Comparison of ENCODE assay signal across 8 cellular contexts in genomic region chr4:53015681-53016080, GRCh38.
DNase-seq lines count a peak whose midpoint lies in the region; ATAC-seq and TF ChIP-seq lines count a peak whose summit lies in the region.

No MANE protein-coding gene starts in this region.

- H3K4me3 Mint-ChIP-seq in H9 (no peak overlapping the region), progenitor cell of endocrine pancreas (ENCODE audit: low read depth) (no peak overlapping the region)

- no peaks in the 10 kb centered on the region for H3K9me2 ChIP-seq in PC-9 (ENCODE audit: insufficient read depth)

- H3K36me3 Mint-ChIP-seq in H9 (ENCODE audit: insufficient read depth in 1 of 3, low read depth in 3 of 3) (no peaks in the 10 kb centered on the region), progenitor cell of endocrine pancreas (ENCODE audit: insufficient read depth) (no peaks in the 10 kb centered on the region)

- no peaks in the 10 kb centered on the region for H4K20me1 ChIP-seq in H9 (ENCODE audit: control insufficient read depth, insufficient read depth, insufficient read length)
- no peaks in the 10 kb centered on the region for H4K20me1 ChIP-seq in PC-9 (ENCODE audit: insufficient read depth)
- no peaks in the 10 kb centered on the region for H4K20me1 ChIP-seq in fibroblast of lung (ENCODE audit: control insufficient read depth, extremely low read depth, insufficient read depth, low read length)

- no peak overlapping the region for H4K91ac ChIP-seq in H9 (ENCODE audit: insufficient read length, low read depth, low read length)

- no peak overlapping the region for H2BK12ac ChIP-seq in H9 (ENCODE audit: insufficient read length, low read depth, low read length)

- no peak overlapping the region for H3K23ac ChIP-seq in H9 (ENCODE audit: insufficient read length, low read depth, low read length)

- no peak overlapping the region for H2BK20ac ChIP-seq in H9 (ENCODE audit: low read depth, low read length, poor library complexity, severe bottlenecking)

- H3K23me2 ChIP-seq in H9 (ENCODE audit: insufficient read length, low read depth, low read length, poor library complexity, severe bottlenecking) = no peaks in the 10 kb centered on the region

- no peaks in the 10 kb centered on the region for H3K79me1 ChIP-seq in H9 (ENCODE audit: insufficient read depth, low read depth, low read length, poor library complexity, severe bottlenecking)

- H3K4me1 ChIP-seq in H9 (ENCODE audit: insufficient read depth, low read length) (no peaks in the 10 kb centered on the region), PC-9 (replicated peaks; ENCODE audit: insufficient read depth) (no peaks in the 10 kb centered on the region; the same call in 1 of the 2 replicates), fibroblast of lung (ENCODE audit: control insufficient read depth, extremely low read depth, insufficient read depth, low read length) (peaks cover 4% of the 10 kb centered on the region)

- H3K27ac Mint-ChIP-seq in H9 (no peak overlapping the region), progenitor cell of endocrine pancreas (peak overlapping the region; percentile 57)

- H3K27me3 ChIP-seq in H9 (ENCODE audit: insufficient read depth, low read length) = no peaks in the 10 kb centered on the region
- no peaks in the 10 kb centered on the region for H3K27me3 ChIP-seq in PC-9 (ENCODE audit: insufficient read depth, low read depth)
- no peaks in the 10 kb centered on the region for H3K27me3 ChIP-seq in fibroblast of lung (ENCODE audit: control insufficient read depth, insufficient read depth, low read length)

- H3K4ac ChIP-seq in H9 (ENCODE audit: low read depth, low read length) = no peak overlapping the region

- no peak overlapping the region for H2BK120ac ChIP-seq in H9 (ENCODE audit: low read depth, low read length, poor library complexity, severe bottlenecking)

- H3K9ac ChIP-seq in H9 (ENCODE audit: extremely low read depth, insufficient read length, low read length) (no peak overlapping the region), fibroblast of lung (ENCODE audit: insufficient read depth, low read length) (no peak overlapping the region)

- TF ChIP-seq CTCF in AG10803 (conservative IDR thresholded peaks at IDR 0.05; ENCODE audit: low read length) (peak; percentile 86), H9 (conservative IDR thresholded peaks at IDR 0.05) (peak; percentile 90), PC-9 (conservative IDR thresholded peaks at IDR 0.05) (peak; percentile 60), fibroblast of lung (conservative IDR thresholded peaks at IDR 0.05 in 1 of 2, IDR thresholded peaks at IDR 0.05 in 1 of 2; ENCODE audit: low read depth in 1 of 2, low read length in 2 of 2) (peak; percentile 79 to 82), progenitor cell of endocrine pancreas (IDR thresholded peaks at IDR 0.05; ENCODE audit: unreplicated experiment) (peak; percentile 92)

- no peaks in the 10 kb centered on the region for H3K27me3 Mint-ChIP-seq in H9 (ENCODE audit: low read depth)
- no peaks in the 10 kb centered on the region for H3K27me3 Mint-ChIP-seq in progenitor cell of endocrine pancreas

- H3K27ac ChIP-seq in H9 (ENCODE audit: insufficient read length, low read depth, low read length) = no peak overlapping the region
- H3K27ac ChIP-seq in PC-9 = no peak overlapping the region
- no peak overlapping the region for H3K27ac ChIP-seq in fibroblast of lung (ENCODE audit: insufficient read depth, low read length)

- H3K4me1 Mint-ChIP-seq in H9 = peaks cover 2 to 11% of the 10 kb centered on the region in 2 experiments; a peak in 2 of 4 replicates
- peaks cover 43% of the 10 kb centered on the region for H3K4me1 Mint-ChIP-seq in progenitor cell of endocrine pancreas (ENCODE audit: low read depth)

- H3K36me3 ChIP-seq in PC-9 (ENCODE audit: low read depth) (no peaks in the 10 kb centered on the region), fibroblast of lung (ENCODE audit: control insufficient read depth, insufficient read depth, low read length) (no peaks in the 10 kb centered on the region)

- H3K79me2 ChIP-seq in H9 (ENCODE audit: insufficient read depth, low read length) (no peaks in the 10 kb centered on the region), PC-9 (ENCODE audit: low read depth) (no peaks in the 10 kb centered on the region), fibroblast of lung (ENCODE audit: control insufficient read depth, insufficient read depth, low read length) (no peaks in the 10 kb centered on the region)

- H3K9me3 Mint-ChIP-seq in H9 (no peaks in the 10 kb centered on the region), progenitor cell of endocrine pancreas (ENCODE audit: low read depth) (peaks cover 3% of the 10 kb centered on the region)

- no peak overlapping the region for H3K18ac ChIP-seq in H9 (ENCODE audit: insufficient read length, low read depth, low read length)

- no peak overlapping the region for H3K4me2 ChIP-seq in H9 (ENCODE audit: insufficient read depth, insufficient read length, low read length)
- no peak overlapping the region for H3K4me2 ChIP-seq in PC-9
- H3K4me2 ChIP-seq in fibroblast of lung (ENCODE audit: extremely low read depth, insufficient read depth, low read length) = no peak overlapping the region

- H3K4me3 ChIP-seq in AG10803 (ENCODE audit: low read length) = no peak overlapping the region
- H3K4me3 ChIP-seq in PC-9 = no peak overlapping the region
- H3K4me3 ChIP-seq in fibroblast of lung (replicated peaks in 1 of 4; ENCODE audit: control extremely low read depth in 1 of 4, insufficient read depth in 1 of 4, low read depth in 3 of 4, low read length in 4 of 4) = no peak overlapping the region

- H2AK5ac ChIP-seq in H9 (ENCODE audit: insufficient read length, low read length) = no peak overlapping the region

- H4K8ac ChIP-seq in H9 (replicated peaks; ENCODE audit: insufficient read length, low read depth, low read length) = no peak overlapping the region

- no peak overlapping the region for H3K14ac ChIP-seq in H9 (ENCODE audit: insufficient read depth, low read length)

- BruUV-seq in PC-9 (replicated peaks; lab: Mats Ljungman, UMichigan) = no TSS peak

- H3K9me3 ChIP-seq in H9 (ENCODE audit: control insufficient read depth, low read depth, low read length) = no peaks in the 10 kb centered on the region
- H3K9me3 ChIP-seq in PC-9 (ENCODE audit: insufficient read depth, low read depth) = no peaks in the 10 kb centered on the region
- no peaks in the 10 kb centered on the region for H3K9me3 ChIP-seq in fibroblast of lung (ENCODE audit: control insufficient read depth, insufficient read depth, low read depth, low read length)

- no peak overlapping the region for H2BK15ac ChIP-seq in H9 (ENCODE audit: low read depth, low read length)

- H3K56ac ChIP-seq in H9 (ENCODE audit: insufficient read length, low read depth, low read length) = no peak overlapping the region

- H3F3A ChIP-seq in PC-9 (ENCODE audit: insufficient read depth, low read depth) = no peaks in the 10 kb centered on the region

- CTCF ChIA-PET in PC-9 (lab: Charles Lee) = no interaction called here

- H2AFZ ChIP-seq in H9 (ENCODE audit: low read length) = no peak overlapping the region
- H2AFZ ChIP-seq in PC-9 = no peak overlapping the region
- H2AFZ ChIP-seq in fibroblast of lung (ENCODE audit: low read length) = no peak overlapping the region

- ATAC-seq in HG03045 (IDR thresholded peaks at IDR 0.05; ENCODE audit: unreplicated experiment) (no peak), GM21360 (IDR thresholded peaks at IDR 0.05; ENCODE audit: unreplicated experiment) (no peak)

- intact Hi-C loops in PC-9 (cut with micrococcal nuclease; ENCODE audit: unreplicated experiment) = loop anchor here (10.0 kb wide), 2 partner anchors 889 to 1219 kb away; no protein-coding TSS in a partner anchor

- no peak overlapping the region for H3T11ph ChIP-seq in H9 (ENCODE audit: low read length)

- WGBS in H9 (ENCODE audit: extremely low coverage, insufficient read length, low lambda C conversion rate) = no CpG with 5 or more reads among the region's 5 CpGs

- H4K5ac ChIP-seq in H9 (ENCODE audit: insufficient read length, low read depth, low read length) = no peak overlapping the region

- H2BK5ac ChIP-seq in H9 (ENCODE audit: insufficient read length, low read length) = no peak overlapping the region

- POLR2A ChIA-PET in PC-9 (lab: Charles Lee; ENCODE audit: unreplicated experiment) = no interaction called here

- DNase-seq in AG10803 (ENCODE audit: low read depth) (peak; percentile 74), H9 (peak; percentile 37), PC-9 (no peak), fibroblast of lung (ENCODE audit: low read depth in 2 of 2) (peak; percentile 55 to 81), progenitor cell of endocrine pancreas (ENCODE audit: low spot score, unreplicated experiment) (no peak), RPMI8226 (no peak)

Comparison
In these comparisons a context has a peak if more than half of its experiments do, and no peak if none do; other contexts are left out.
1. DNase-seq: peak in AG10803 (single experiment), H9 (single experiment) and fibroblast of lung (2 of 2); none in PC-9 (0 of 2), progenitor cell of endocrine pancreas (single experiment) and RPMI8226 (single experiment).
2. Peak in every context shown above with its lines, with median percentiles within 50 percentile points of each other: CTCF ChIP-seq.